In genomic region chr1:153336650-153337049, GRCh38 we compare ENCODE assay signal across 28 cellular contexts. TPM values are rescaled to one million over a fixed set of nuclear protein-coding genes. Genes with fewer than 3 reads are reported as not detected.
"Had no signal": no experiment of that assay in that cellular context is flagged by ENCODE, and none has a peak within 500 bp of the region (broad histone marks: within the 10 kb centered on the region; RNA-seq: fewer than 3 reads in every experiment).

No MANE protein-coding gene starts in this region.

- H3K9ac ChIP-seq: neural progenitor cell had no signal

- H3K9me3 ChIP-seq: thyroid gland had no signal

- H3K36me3 ChIP-seq: heart right ventricle, left lung, neural progenitor cell, sigmoid colon, thyroid gland had no signal

- H3K4me2 ChIP-seq: neural progenitor cell, smooth muscle cell had no signal

- DNase-seq: activated CD4-positive, alpha-beta T cell treated with anti-CD3 and anti-CD28 coated beads, Interleukin-2, amount 10 ng/mL, durations not matched to agents 24 days and 14 days; activated CD8-positive, alpha-beta memory T cell treated with anti-CD3 and anti-CD28 coated beads, Interleukin-2, amount 10 ng/mL, durations not matched to agents 7 days and 5 days; activated CD8-positive, alpha-beta T cell treated with anti-CD3 and anti-CD28 coated beads for 36 hours; activated effector memory CD4-positive, alpha-beta T cell treated with anti-CD3 and anti-CD28 coated beads, Interleukin-2, amount 50 U/mL, for 16 hours; activated naive CD4-positive, alpha-beta T cell treated with anti-CD3 and anti-CD28 coated beads, Interleukin-2, amount 10 ng/mL, durations not matched to agents 7 days and 5 days; activated T-cell treated with anti-CD3 and anti-CD28 coated beads for 4 hours; dermis blood vessel endothelial cell; effector CD8-positive, alpha-beta T cell; erythroblast; foreskin fibroblast; heart right ventricle; kidney glomerular epithelial cell; left lung; naive thymus-derived CD4-positive, alpha-beta T cell; sigmoid colon; stimulated activated CD4-positive, alpha-beta T cell treated with anti-CD3 and anti-CD28 coated beads, Interleukin-15, amount 100 ng/mL, for 24 hours; stimulated activated naive CD4-positive, alpha-beta T cell treated with Interleukin-2 at 50 U/mL for 16 hours; SW 1271; thyroid gland had no signal

- H3K4me3 ChIP-seq: heart right ventricle, left lung, lung, neural progenitor cell, sigmoid colon, smooth muscle cell, thyroid gland had no signal

- H3K27ac ChIP-seq: heart right ventricle, left lung, neural progenitor cell, sigmoid colon, thyroid gland had no signal

- H3K27me3 ChIP-seq: left lung, neural progenitor cell, sigmoid colon, thyroid gland had no signal

- H2AFZ ChIP-seq: neural progenitor cell had no signal

- H3K4me1 ChIP-seq: heart right ventricle, left lung, neural progenitor cell, sigmoid colon, thyroid gland had no signal

RNA-seq across cellular contexts. Expression of gene PGLYRP4, which starts 12.0 kb away (rescaled TPM):
- total RNA-seq: activated CD4-positive, alpha-beta T cell treated with anti-CD3 and anti-CD28 coated beads, Interleukin-2, amount 10 ng/mL, durations not matched to agents 24 days and 14 days; activated CD8-positive, alpha-beta memory T cell treated with anti-CD3 and anti-CD28 coated beads, Interleukin-2, amount 10 ng/mL, durations not matched to agents 7 days and 5 days; activated CD8-positive, alpha-beta T cell treated with anti-CD3 and anti-CD28 coated beads for 36 hours; cardiac septum; dermis blood vessel endothelial cell; fibroblast of lung; heart right ventricle; left lung; naive thymus-derived CD4-positive, alpha-beta T cell; omental fat pad; posterior vena cava; renal cortical epithelial cell; sigmoid colon; thyroid gland had no signal
- polyA plus RNA-seq: fibroblast of lung; heart right ventricle; naive thymus-derived CD4-positive, alpha-beta T cell had no signal

RNA-seq across cellular contexts. Expression of gene S100A9, which starts 21.0 kb away (rescaled TPM):
- total RNA-seq: activated CD4-positive, alpha-beta T cell treated with anti-CD3 and anti-CD28 coated beads, Interleukin-2, amount 10 ng/mL, durations not matched to agents 24 days and 14 days; activated CD8-positive, alpha-beta memory T cell treated with anti-CD3 and anti-CD28 coated beads, Interleukin-2, amount 10 ng/mL, durations not matched to agents 7 days and 5 days; activated CD8-positive, alpha-beta T cell treated with anti-CD3 and anti-CD28 coated beads for 36 hours; fibroblast of lung had no signal
- polyA plus RNA-seq: fibroblast of lung had no signal

RNA-seq across cellular contexts. Expression of gene PGLYRP3, which starts 23.9 kb away (rescaled TPM):
- total RNA-seq: activated CD4-positive, alpha-beta T cell treated with anti-CD3 and anti-CD28 coated beads, Interleukin-2, amount 10 ng/mL, durations not matched to agents 24 days and 14 days; activated CD8-positive, alpha-beta memory T cell treated with anti-CD3 and anti-CD28 coated beads, Interleukin-2, amount 10 ng/mL, durations not matched to agents 7 days and 5 days; activated CD8-positive, alpha-beta T cell treated with anti-CD3 and anti-CD28 coated beads for 36 hours; cardiac septum; dermis blood vessel endothelial cell; fibroblast of lung; heart right ventricle; left lung; lung; naive thymus-derived CD4-positive, alpha-beta T cell; omental fat pad; posterior vena cava; renal cortical epithelial cell; sigmoid colon; smooth muscle cell; thyroid gland; ureter had no signal
- polyA plus RNA-seq: fibroblast of lung; heart right ventricle; lung; naive thymus-derived CD4-positive, alpha-beta T cell had no signal

RNA-seq across cellular contexts. Expression of gene S100A12, which starts 38.8 kb away (rescaled TPM):
- total RNA-seq: activated CD4-positive, alpha-beta T cell treated with anti-CD3 and anti-CD28 coated beads, Interleukin-2, amount 10 ng/mL, durations not matched to agents 24 days and 14 days; activated CD8-positive, alpha-beta memory T cell treated with anti-CD3 and anti-CD28 coated beads, Interleukin-2, amount 10 ng/mL, durations not matched to agents 7 days and 5 days; activated CD8-positive, alpha-beta T cell treated with anti-CD3 and anti-CD28 coated beads for 36 hours; dermis blood vessel endothelial cell; fibroblast of lung; renal cortical epithelial cell; sigmoid colon; smooth muscle cell; thyroid gland; ureter had no signal
- polyA plus RNA-seq: fibroblast of lung; naive thymus-derived CD4-positive, alpha-beta T cell; smooth muscle cell had no signal

RNA-seq across cellular contexts. Expression of gene S100A8, which starts 54.2 kb away (rescaled TPM):
- total RNA-seq: activated CD4-positive, alpha-beta T cell treated with anti-CD3 and anti-CD28 coated beads, Interleukin-2, amount 10 ng/mL, durations not matched to agents 24 days and 14 days; activated CD8-positive, alpha-beta memory T cell treated with anti-CD3 and anti-CD28 coated beads, Interleukin-2, amount 10 ng/mL, durations not matched to agents 7 days and 5 days; activated CD8-positive, alpha-beta T cell treated with anti-CD3 and anti-CD28 coated beads for 36 hours; dermis blood vessel endothelial cell; fibroblast of lung; renal cortical epithelial cell; smooth muscle cell had no signal
- polyA plus RNA-seq: fibroblast of lung had no signal
